1 cellular context compared by ENCODE assay signal in the genomic region with DNA sequence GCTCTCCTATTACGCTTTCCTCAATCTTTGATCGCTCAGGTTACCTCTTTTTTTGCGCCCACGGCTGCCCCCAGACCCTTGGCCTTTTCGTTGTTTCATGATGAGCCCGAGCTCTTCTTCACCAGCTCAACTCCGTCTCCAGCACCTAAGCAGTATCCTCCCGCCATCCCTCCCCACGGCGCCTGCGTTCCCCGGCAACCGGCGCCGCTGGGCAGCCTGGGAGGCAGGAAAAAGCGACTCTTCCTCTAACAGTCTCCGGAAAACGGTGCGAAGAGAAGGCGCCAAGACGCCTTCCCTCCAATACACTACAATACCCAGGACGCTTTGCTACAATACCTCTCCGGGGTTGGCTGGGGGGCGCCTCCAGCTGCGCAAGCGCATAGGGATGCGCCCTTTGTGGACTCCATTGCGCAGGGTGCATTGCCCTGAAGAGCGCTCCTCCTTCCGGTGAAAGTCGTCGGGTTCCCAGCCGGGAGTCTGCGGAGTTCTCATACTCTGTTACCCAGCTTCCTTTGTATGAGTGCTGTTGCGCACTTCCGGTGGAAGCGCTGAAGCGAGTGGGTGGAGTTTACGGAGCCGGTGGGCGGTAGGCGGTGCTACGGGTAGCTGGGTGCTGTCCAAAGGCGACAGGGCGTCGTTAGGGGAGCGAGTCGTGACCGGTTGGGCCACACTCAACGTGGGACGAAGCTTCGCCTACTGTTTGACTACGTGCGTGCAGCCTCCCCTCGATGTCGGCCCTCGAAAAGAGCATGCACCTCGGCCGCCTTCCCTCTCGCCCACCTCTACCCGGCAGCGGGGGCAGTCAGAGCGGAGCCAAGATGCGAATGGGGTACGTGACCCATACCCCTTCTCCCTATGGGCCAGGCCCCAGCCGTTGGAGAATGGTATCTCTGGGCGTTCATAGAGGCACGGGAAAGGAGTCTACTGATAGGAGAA.
TF ChIP-seq lines count a peak whose summit lies in the region.

Gene C2CD3, minus strand, starts transcription at position 309 of the 936 bp plus-strand sequence. Its CDS starts 210 bp downstream, at position 99.
Gene PPME1, plus strand, starts transcription at position 596 of the 936 bp plus-strand sequence. Its CDS starts 133 bp downstream, at position 729.

TF ChIP-seq in H1, 55 proteins besides CTCF, POLR2A, EP300 and RAD21 (continued from another document and continues in another):
- TF ChIP-seq ATF3 (IDR thresholded peaks at IDR 0.05; ENCODE audit: insufficient read depth, low read depth, low read length) (0 out of 2 replicates have a peak, but pooled peaks have one; percentile 63), GTF2F1 (IDR thresholded peaks at IDR 0.05; ENCODE audit: borderline replicate concordance, low read depth, low read length) (no peak), CHD7 (IDR thresholded peaks at IDR 0.05; ENCODE audit: insufficient replicate concordance, low read length) (no peak), EGR1 (IDR thresholded peaks at IDR 0.05; ENCODE audit: borderline replicate concordance, low read depth, low read length) (peak; percentile 86), TAF1 (IDR thresholded peaks at IDR 0.05; ENCODE audit: low read depth, low read length) (peak; percentile 77), KDM5A (IDR thresholded peaks at IDR 0.05; ENCODE audit: low read length) (no peak), JUND (IDR thresholded peaks at IDR 0.05; ENCODE audit: low read length) (no peak), BRCA1 (IDR thresholded peaks at IDR 0.05; ENCODE audit: low read depth, low read length) (no peak), CBX8 (IDR thresholded peaks at IDR 0.05; ENCODE audit: borderline replicate concordance, low read depth, low read length) (no peak), NANOG (IDR thresholded peaks at IDR 0.05; ENCODE audit: insufficient read depth, low read depth, low read length, poor library complexity, severe bottlenecking) (peak; percentile 38), SP1 (IDR thresholded peaks at IDR 0.05; ENCODE audit: low read depth, low read length) (peak; percentile 71; the same call in 1 of the 2 replicates), BCL11A (IDR thresholded peaks at IDR 0.05; ENCODE audit: low read depth in 2 of 2, low read length in 2 of 2) (no peak), RXRA (IDR thresholded peaks at IDR 0.05; ENCODE audit: insufficient read depth, low read depth, low read length) (no peak), POLR2AphosphoS5 (IDR thresholded peaks at IDR 0.05; ENCODE audit: low read depth, low read length) (peak; percentile 95), TBP (IDR thresholded peaks at IDR 0.05; ENCODE audit: low read depth, low read length) (peak; percentile 69), CEBPB (IDR thresholded peaks at IDR 0.05; ENCODE audit: low read depth, low read length) (0 out of 2 replicates have a peak, but pooled peaks have one; percentile 3), CHD1 (IDR thresholded peaks at IDR 0.05; ENCODE audit: low read depth, low read length) (no peak), E2F6 (IDR thresholded peaks at IDR 0.05) (peak; percentile 69), ASH2L (IDR thresholded peaks at IDR 0.05; ENCODE audit: low read length) (peak; percentile 88), SRF (IDR thresholded peaks at IDR 0.05; ENCODE audit: low read depth, low read length) (no peak), POU5F1 (IDR thresholded peaks at IDR 0.05; ENCODE audit: low read depth, low read length) (no peak), CHD2 (IDR thresholded peaks at IDR 0.05; ENCODE audit: low read length) (0 out of 2 replicates have a peak, but pooled peaks have one; percentile 11), EZH2 (IDR thresholded peaks at IDR 0.05; ENCODE audit: low read depth, low read length, severe bottlenecking) (no peak), CREB1 (IDR thresholded peaks at IDR 0.05) (peak; percentile 91), HDAC6 (IDR thresholded peaks at IDR 0.05; ENCODE audit: low read depth, low read length) (no peak), SP4 (IDR thresholded peaks at IDR 0.05; ENCODE audit: low read length) (no peak; the same call in 1 of the 2 replicates), CBX5 (IDR thresholded peaks at IDR 0.05; ENCODE audit: low read depth, low read length) (no peak), ATF2 (IDR thresholded peaks at IDR 0.05; ENCODE audit: low read length) (no peak), SAP30 (IDR thresholded peaks at IDR 0.05; ENCODE audit: insufficient read depth, insufficient replicate concordance, low read length) (peak; percentile 61), SIRT6 (IDR thresholded peaks at IDR 0.05; ENCODE audit: low read length) (no peak), SIN3A (conservative IDR thresholded peaks at IDR 0.05 in 1 of 2, IDR thresholded peaks at IDR 0.05 in 1 of 2; ENCODE audit: low read depth in 1 of 2, low read length in 2 of 2) (peak; percentile 33 to 85; a peak in 2 of 4 replicates), MAFK (IDR thresholded peaks at IDR 0.05; ENCODE audit: low read depth, low read length) (no peak), KDM1A (IDR thresholded peaks at IDR 0.05; ENCODE audit: borderline replicate concordance, low read length) (no peak), SIX5 (IDR thresholded peaks at IDR 0.05; ENCODE audit: low read depth, low read length) (peak; percentile 75), MAX (IDR thresholded peaks at IDR 0.05) (peak; percentile 88), FOSL1 (IDR thresholded peaks at IDR 0.05; ENCODE audit: insufficient read depth, low read depth, low read length) (no peak), NRF1 (IDR thresholded peaks at IDR 0.05; ENCODE audit: low read depth, low read length) (peak; percentile 94), PHF8 (conservative IDR thresholded peaks at IDR 0.05; ENCODE audit: low read depth, low read length) (peak; percentile 70), CTBP2 (IDR thresholded peaks at IDR 0.05; ENCODE audit: borderline replicate concordance, insufficient read depth, insufficient read length, low read length) (peak; percentile 27), RFX5 (IDR thresholded peaks at IDR 0.05; ENCODE audit: borderline replicate concordance, low read depth, low read length) (no peak), GABPA (IDR thresholded peaks at IDR 0.05; ENCODE audit: borderline replicate concordance, insufficient read depth, low read length) (peak; percentile 78; the same call in 1 of the 2 replicates), SP2 (IDR thresholded peaks at IDR 0.05; ENCODE audit: low read length) (no peak), TCF12 (IDR thresholded peaks at IDR 0.05; ENCODE audit: low read depth, low read length) (no peak), HDAC2 (IDR thresholded peaks at IDR 0.05; ENCODE audit: borderline replicate concordance in 1 of 2, low read depth in 2 of 2, low read length in 2 of 2) (no peak; a peak in 1 of 4 replicates), KDM4A (IDR thresholded peaks at IDR 0.05; ENCODE audit: low read depth, low read length, severe bottlenecking) (peak; percentile 64), BACH1 (IDR thresholded peaks at IDR 0.05; ENCODE audit: low read length) (no peak), RBBP5 (IDR thresholded peaks at IDR 0.05; ENCODE audit: borderline replicate concordance, low read depth, low read length) (peak; percentile 80), JUN (IDR thresholded peaks at IDR 0.05; ENCODE audit: low read depth, low read length) (no peak), YY1 (IDR thresholded peaks at IDR 0.05; ENCODE audit: low read depth, low read length) (peak; percentile 85), TAF7 (optimal IDR thresholded peaks at IDR 0.05; ENCODE audit: borderline replicate concordance, low read depth, low read length) (peak; percentile 20), ZNF274 (IDR thresholded peaks at IDR 0.05; ENCODE audit: borderline replicate concordance, extremely low read depth, low read length) (no peak), SUZ12 (IDR thresholded peaks at IDR 0.05; ENCODE audit: low read length) (no peak)
- TF ChIP-seq, protein P1, sequence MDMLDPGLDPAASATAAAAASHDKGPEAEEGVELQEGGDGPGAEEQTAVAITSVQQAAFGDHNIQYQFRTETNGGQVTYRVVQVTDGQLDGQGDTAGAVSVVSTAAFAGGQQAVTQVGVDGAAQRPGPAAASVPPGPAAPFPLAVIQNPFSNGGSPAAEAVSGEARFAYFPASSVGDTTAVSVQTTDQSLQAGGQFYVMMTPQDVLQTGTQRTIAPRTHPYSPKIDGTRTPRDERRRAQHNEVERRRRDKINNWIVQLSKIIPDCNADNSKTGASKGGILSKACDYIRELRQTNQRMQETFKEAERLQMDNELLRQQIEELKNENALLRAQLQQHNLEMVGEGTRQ (IDR thresholded peaks at IDR 0.05; ENCODE audit: low read length) = no peak
